ENCODE assay signal across 8 cellular contexts in the genomic region with DNA sequence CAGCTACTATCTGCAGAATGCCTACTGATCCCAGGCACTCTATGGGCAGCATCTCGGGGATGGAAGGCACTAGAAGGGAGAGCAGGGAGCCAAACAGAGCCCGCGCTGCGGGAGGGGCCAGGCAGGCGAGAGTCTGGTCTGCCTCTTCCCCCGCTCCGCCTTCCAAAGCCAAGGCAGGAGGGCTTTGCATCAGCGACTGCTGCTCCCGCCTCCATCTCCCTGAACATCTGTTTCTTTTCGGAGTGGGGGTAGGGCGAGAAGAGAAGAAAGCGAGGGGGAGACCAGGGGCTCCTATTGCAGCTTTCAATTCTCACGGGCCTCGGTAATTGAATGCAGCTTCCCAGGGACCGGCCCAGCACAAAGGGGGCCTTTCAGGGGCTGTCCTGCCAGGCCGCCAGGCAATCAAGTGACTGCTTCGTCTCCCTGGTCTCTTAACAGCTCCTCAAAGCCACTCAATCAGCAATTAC. TPM values are rescaled to one million over a fixed set of nuclear protein-coding genes. Genes with fewer than 3 reads are reported as not detected.
DNase-seq lines count a peak whose midpoint lies in the region; ATAC-seq and TF ChIP-seq lines count a peak whose summit lies in the region.

No MANE protein-coding gene starts in this region.

- H3K9me2 ChIP-seq in GM23338 (ENCODE audit: insufficient read depth): no peaks in the 10 kb centered on the region
- H3K9me2 ChIP-seq in hepatocyte (replicated peaks; ENCODE audit: insufficient read depth): no peaks in the 10 kb centered on the region

- H3K4me1 ChIP-seq in GM23338 (ENCODE audit: insufficient read depth): peaks cover 35% of the 10 kb centered on the region
- peaks cover 67% of the 10 kb centered on the region for H3K4me1 ChIP-seq in adipocyte (ENCODE audit: control insufficient read depth, insufficient read depth, low read length)
- peaks cover 51% of the 10 kb centered on the region for H3K4me1 ChIP-seq in hepatocyte (ENCODE audit: insufficient read depth)
- H3K4me1 ChIP-seq in skeletal muscle satellite cell (ENCODE audit: control insufficient read depth, insufficient read depth, low read length): peaks cover 60% of the 10 kb centered on the region

- DNase-seq in GM23338 (ENCODE audit: low spot score) (peak; percentile 89), adipocyte (ENCODE audit: low read depth) (peak; percentile 94), hepatocyte (ENCODE audit: low spot score) (peak; percentile 88), 8988T (no peak), NCI-H2081 treated with DMSO at 0.1 percent for 48 hours (lab: John Stamatoyannopoulos, UW) (no peak)
- DNase-seq in activated T-cell treated with anti-CD3 and anti-CD28 coated beads, Interleukin-2, amount 50 U/mL, for 24 hours: no peak

- H3K27ac Mint-ChIP-seq in GM23338: peak overlapping the region; percentile 95
- no peak overlapping the region for H3K27ac Mint-ChIP-seq in activated T-cell treated with anti-CD3 and anti-CD28 coated beads, Interleukin-2, amount 50 U/mL, for 24 hours

- H3K36me3 Mint-ChIP-seq in GM23338 (ENCODE audit: low read depth): no peaks in the 10 kb centered on the region
- no peaks in the 10 kb centered on the region for H3K36me3 Mint-ChIP-seq in activated T-cell treated with anti-CD3 and anti-CD28 coated beads, Interleukin-2, amount 50 U/mL, for 24 hours (ENCODE audit: low read depth)

- H3K79me2 ChIP-seq in GM23338 (replicated peaks; ENCODE audit: insufficient read depth) (no peaks in the 10 kb centered on the region), hepatocyte (no peaks in the 10 kb centered on the region)

- H3K4me3 Mint-ChIP-seq in GM23338: peak overlapping the region; percentile 51
- no peak overlapping the region for H3K4me3 Mint-ChIP-seq in activated T-cell treated with anti-CD3 and anti-CD28 coated beads, Interleukin-2, amount 50 U/mL, for 24 hours

- H3F3A ChIP-seq in GM23338 (replicated peaks; ENCODE audit: low read depth): peaks cover 10% of the 10 kb centered on the region

- H3K9me3 Mint-ChIP-seq in GM23338: no peaks in the 10 kb centered on the region
- no peaks in the 10 kb centered on the region for H3K9me3 Mint-ChIP-seq in activated T-cell treated with anti-CD3 and anti-CD28 coated beads, Interleukin-2, amount 50 U/mL, for 24 hours

- H3K27ac ChIP-seq in GM23338 (ENCODE audit: low read depth) (peak overlapping the region; percentile 94), hepatocyte (peak overlapping the region; percentile 92)

- H2AFZ ChIP-seq in GM23338 (peak overlapping the region; percentile 93), hepatocyte (no peak overlapping the region)

- H3K9me3 ChIP-seq in adipocyte (ENCODE audit: control insufficient read depth, low read length) (no peaks in the 10 kb centered on the region), hepatocyte (ENCODE audit: low read depth) (no peaks in the 10 kb centered on the region), skeletal muscle satellite cell (replicated peaks; ENCODE audit: low read length) (no peaks in the 10 kb centered on the region)

- peaks cover 49% of the 10 kb centered on the region for H3K4me1 Mint-ChIP-seq in GM23338
- peaks cover 5% of the 10 kb centered on the region for H3K4me1 Mint-ChIP-seq in activated T-cell treated with anti-CD3 and anti-CD28 coated beads, Interleukin-2, amount 50 U/mL, for 24 hours (ENCODE audit: low read depth)

- H3K4me3 ChIP-seq in GM23338: peak overlapping the region; percentile 31
- peak overlapping the region; percentile 7 for H3K4me3 ChIP-seq in adipocyte (ENCODE audit: low read length)
- H3K4me3 ChIP-seq in hepatocyte: no peak overlapping the region
- peak overlapping the region; percentile 46 for H3K4me3 ChIP-seq in skeletal muscle satellite cell (ENCODE audit: low read length)

- H3K4me2 ChIP-seq in GM23338 (peak overlapping the region; percentile 74), hepatocyte (peak overlapping the region; percentile 64), skeletal muscle satellite cell (ENCODE audit: low read length) (peak overlapping the region; percentile 78)

- no peaks in the 10 kb centered on the region for H3K36me3 ChIP-seq in GM23338 (ENCODE audit: insufficient read depth)
- H3K36me3 ChIP-seq in adipocyte (ENCODE audit: control insufficient read depth, insufficient read depth, low read length, severe bottlenecking): no peaks in the 10 kb centered on the region
- H3K36me3 ChIP-seq in hepatocyte (replicated peaks; ENCODE audit: insufficient read depth, low read depth): no peaks in the 10 kb centered on the region
- no peaks in the 10 kb centered on the region for H3K36me3 ChIP-seq in skeletal muscle satellite cell (ENCODE audit: insufficient read depth, low read length)

- H4K20me1 ChIP-seq in GM23338 (replicated peaks; ENCODE audit: insufficient read depth): no peaks in the 10 kb centered on the region
- H4K20me1 ChIP-seq in hepatocyte (ENCODE audit: insufficient read depth, poor library complexity, severe bottlenecking): no peaks in the 10 kb centered on the region

- H3K9ac ChIP-seq in adipocyte (ENCODE audit: low read length) (peak overlapping the region; percentile 66), skeletal muscle satellite cell (ENCODE audit: low read depth, low read length) (peak overlapping the region; percentile 39)

- no peak for TF ChIP-seq CTCF in GM23338 (conservative IDR thresholded peaks at IDR 0.05; ENCODE audit: low read depth in 2 of 2)
- TF ChIP-seq CTCF in hepatocyte (IDR thresholded peaks at IDR 0.05; ENCODE audit: poor library complexity): no peak

- H3K27me3 ChIP-seq in GM23338 (ENCODE audit: insufficient read depth) (no peaks in the 10 kb centered on the region), adipocyte (replicated peaks; ENCODE audit: control insufficient read depth, insufficient read depth, low read length) (no peaks in the 10 kb centered on the region), hepatocyte (no peaks in the 10 kb centered on the region), skeletal muscle satellite cell (ENCODE audit: control insufficient read depth, insufficient read depth, low read length) (no peaks in the 10 kb centered on the region)

- WGBS in hepatocyte (ENCODE audit: low lambda C conversion rate, missing lambda C conversion rate): 27% methylated on average over 17 of the region's 17 CpGs

- ATAC-seq in GM23338: peak; percentile 67
- ATAC-seq in HG03521 (IDR thresholded peaks at IDR 0.05; ENCODE audit: unreplicated experiment): no peak

- H3K27me3 Mint-ChIP-seq in GM23338 (ENCODE audit: insufficient read depth, low read depth, poor library complexity): peaks cover 13% of the 10 kb centered on the region
- no peaks in the 10 kb centered on the region for H3K27me3 Mint-ChIP-seq in activated T-cell treated with anti-CD3 and anti-CD28 coated beads, Interleukin-2, amount 50 U/mL, for 24 hours

TF ChIP-seq in GM23338, 12 proteins besides CTCF, POLR2A, EP300 and RAD21:
- TF ChIP-seq POLR2AphosphoS5 (IDR thresholded peaks at IDR 0.05; ENCODE audit: low read depth): peak; percentile 53
- TF ChIP-seq EZH2 (IDR thresholded peaks at IDR 0.05; ENCODE audit: low read depth, unreplicated experiment): no peak

RNA-seq across cellular contexts. Expression of a gene that starts 31.4 kb away (rescaled TPM):
- total RNA-seq in GM23338 (2014; rRNA removed; shearing (Covaris generic)): 16.2 and 19.9 TPM in 2 replicates
- polyA plus RNA-seq in GM23338 (2016; fragmentation: Nextera tagmentation; extraction: Ambion mirVana): 4.1 and 4.4 TPM in 2 replicates
- 61.2 and 62.4 TPM in 2 replicates for total RNA-seq in hepatocyte
- polyA plus RNA-seq in hepatocyte: 74.5 and 82.7 TPM in 2 replicates
- 36.2 and 40.2 TPM in 2 replicates for total RNA-seq in skeletal muscle satellite cell (2012; rRNA removed)

Comparison
In these comparisons a context has a peak if more than half of its experiments do, and no peak if none do; other contexts are left out.
1. DNase-seq: peak in GM23338 (single experiment), adipocyte (single experiment) and hepatocyte (single experiment); none in 8988T (single experiment), NCI-H2081 treated with DMSO at 0.1 percent for 48 hours (single experiment) and activated T-cell treated with anti-CD3 and anti-CD28 coated beads, Interleukin-2, amount 50 U/mL, for 24 hours (single experiment).
2. Peak in every context shown above with its lines, with median percentiles within 50 percentile points of each other: H3K4me2 ChIP-seq.